In the genomic region with DNA sequence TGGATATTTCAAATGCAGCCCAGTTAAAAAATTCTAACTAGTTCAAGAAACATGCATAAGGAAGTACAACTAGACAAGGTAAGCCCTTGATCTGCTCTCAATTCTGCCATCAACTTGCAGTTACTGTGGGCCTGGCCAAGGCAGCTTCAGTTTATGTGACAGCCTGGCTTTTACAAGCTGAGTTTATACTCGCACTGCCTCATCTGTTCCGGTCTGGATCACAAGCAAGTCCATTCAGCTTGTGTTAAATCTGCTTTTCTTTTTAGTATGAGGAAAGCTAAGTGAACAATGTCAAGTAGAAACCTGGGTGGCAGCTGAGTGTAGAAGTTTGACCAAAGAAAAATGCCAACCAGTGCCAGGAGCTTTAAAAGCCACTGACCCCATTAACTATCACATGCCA, we compare ENCODE assay signal across 11 cellular contexts.
DNase-seq lines count a peak whose midpoint lies in the region; ATAC-seq and TF ChIP-seq lines count a peak whose summit lies in the region.
"Had no signal": no experiment of that assay in that cellular context is flagged by ENCODE, and none has a peak within 500 bp of the region (broad histone marks: within the 10 kb centered on the region; RNA-seq: fewer than 3 reads in every experiment).

No MANE protein-coding gene starts in this region.

- peak overlapping the region in 1 of 2 donors; percentile 51 for H3K27ac ChIP-seq in coronary artery

- H3K36me3 Mint-ChIP-seq in natural killer cell, result peaks cover 16% of the 10 kb centered on the region

- no peak overlapping the region for H3K4me3 ChIP-seq in coronary artery

- no peaks in the 10 kb centered on the region for H3K27me3 Mint-ChIP-seq in stimulated activated naive CD8-positive, alpha-beta T cell treated with anti-CD3 and anti-CD28 coated beads, Interleukin-15, amount 100 ng/mL, for 72 hours
- no peaks in the 10 kb centered on the region for H3K27me3 Mint-ChIP-seq in natural killer cell (ENCODE audit: low read depth in 2 of 2)
- H3K27me3 Mint-ChIP-seq: progenitor cell of endocrine pancreas had no signal

- TF ChIP-seq CTCF in natural killer cell (IDR thresholded peaks at IDR 0.05), result no peak
- TF ChIP-seq CTCF in coronary artery (IDR thresholded peaks at IDR 0.05), result no peak

- H3K27ac Mint-ChIP-seq in stimulated activated naive CD8-positive, alpha-beta T cell treated with anti-CD3 and anti-CD28 coated beads, Interleukin-15, amount 100 ng/mL, for 72 hours, result peak overlapping the region; percentile 5 to 84
- peak overlapping the region; percentile 90 for H3K27ac Mint-ChIP-seq in natural killer cell
- H3K27ac Mint-ChIP-seq: progenitor cell of endocrine pancreas had no signal

- H3K4me1 Mint-ChIP-seq in stimulated activated naive CD8-positive, alpha-beta T cell treated with anti-CD3 and anti-CD28 coated beads, Interleukin-15, amount 100 ng/mL, for 72 hours, result peaks cover 8% of the 10 kb centered on the region
- peaks cover 52 to 53% of the 10 kb centered on the region in 2 donors for H3K4me1 Mint-ChIP-seq in natural killer cell

- H3K4me3 Mint-ChIP-seq in stimulated activated naive CD8-positive, alpha-beta T cell treated with anti-CD3 and anti-CD28 coated beads, Interleukin-15, amount 100 ng/mL, for 72 hours, result no peak overlapping the region
- peak overlapping the region; percentile 42 for H3K4me3 Mint-ChIP-seq in natural killer cell
- H3K4me3 Mint-ChIP-seq: activated T-cell treated with anti-CD3 and anti-CD28 coated beads, Interleukin-2, amount 50 U/mL, for 4 hours had no signal

- intact Hi-C loops in natural killer cell (cut with micrococcal nuclease), result loop anchor here (2.0 kb wide), 1 partner anchor 80 kb away; no protein-coding TSS in a partner anchor

- H3K9me3 Mint-ChIP-seq in stimulated activated naive CD8-positive, alpha-beta T cell treated with anti-CD3 and anti-CD28 coated beads, Interleukin-15, amount 100 ng/mL, for 72 hours, result no peaks in the 10 kb centered on the region
- H3K9me3 Mint-ChIP-seq in natural killer cell, result no peaks in the 10 kb centered on the region
- H3K9me3 Mint-ChIP-seq: activated T-cell treated with anti-CD3 and anti-CD28 coated beads, Interleukin-2, amount 50 U/mL, for 4 hours had no signal

- no peak for ATAC-seq in stimulated activated naive CD8-positive, alpha-beta T cell treated with anti-CD3 and anti-CD28 coated beads, Interleukin-15, amount 100 ng/mL, for 72 hours
- no peak for ATAC-seq in stimulated activated naive CD8-positive, alpha-beta T cell treated with anti-CD3 and anti-CD28 coated beads, Interleukin-15, Interleukin-2, amounts not matched to agents 100 U/mL and 50 U/mL, for 24 hours
- no peak for ATAC-seq in natural killer cell
- ATAC-seq: activated T-cell treated with anti-CD3 and anti-CD28 coated beads, Interleukin-2, amount 50 U/mL, for 4 hours had no signal

- no peak for DNase-seq in stimulated activated naive CD8-positive, alpha-beta T cell treated with anti-CD3 and anti-CD28 coated beads, Interleukin-15, amount 100 ng/mL, for 72 hours
- DNase-seq in stimulated activated naive CD8-positive, alpha-beta T cell treated with anti-CD3 and anti-CD28 coated beads, Interleukin-15, Interleukin-2, amounts not matched to agents 100 U/mL and 50 U/mL, for 24 hours, result no peak
- DNase-seq in glomerular visceral epithelial cell (ENCODE audit: extremely low spot score) (peak; percentile 12), natural killer cell (no peak), GM19240 (ENCODE audit: insufficient read length, low spot score) (no peak), coronary artery (ENCODE audit: low spot score) (no peak)
- DNase-seq in stimulated activated CD4-positive, alpha-beta T cell treated with anti-CD3 and anti-CD28 coated beads, Interleukin-4, amount 100 ng/mL, for 1 hour, result no peak
- DNase-seq in stimulated activated CD8-positive, alpha-beta memory T cell treated with anti-CD3 and anti-CD28 coated beads, Interleukin-4, amount 100 ng/mL, for 48 hours, result no peak
- DNase-seq: activated T-cell treated with anti-CD3 and anti-CD28 coated beads, Interleukin-2, amount 50 U/mL, for 4 hours; NK-92 treated with Interleukin-12 subunit alpha and Interleukin-12 subunit beta, amount 100 ng/mL, for 24 hours had no signal
